Comparison of ENCODE assay signal across 20 cellular contexts in the genomic region with DNA sequence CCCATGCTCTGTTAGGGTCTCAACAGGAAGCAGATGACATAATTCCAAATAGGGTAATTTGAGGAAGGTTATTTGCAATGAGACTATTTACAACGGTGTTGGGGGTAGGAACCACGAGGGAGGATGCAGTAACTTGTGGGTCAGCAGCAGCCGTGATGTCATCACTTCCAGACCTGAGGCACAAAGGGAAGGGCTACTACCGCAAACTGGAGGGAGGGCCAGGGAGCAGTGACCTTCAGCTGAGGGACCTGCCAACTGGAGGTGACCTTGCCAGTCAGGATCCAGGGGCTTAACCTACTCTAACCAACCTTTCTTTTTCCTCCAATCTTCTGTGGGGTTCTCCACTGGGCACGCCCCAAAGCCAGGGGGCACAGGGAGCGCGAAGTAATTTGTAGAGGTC.
"Had no signal": no experiment of that assay in that cellular context is flagged by ENCODE, and none has a peak within 500 bp of the region (broad histone marks: within the 10 kb centered on the region; RNA-seq: fewer than 3 reads in every experiment).

No MANE protein-coding gene starts in this region.

- DNase-seq: activated CD4-positive, alpha-beta T cell treated with anti-CD3 and anti-CD28 coated beads, Interleukin-2, amount 10 ng/mL, durations not matched to agents 7 days and 5 days; activated CD4-positive, CD25-positive, alpha-beta regulatory T cell treated with anti-CD3 and anti-CD28 coated beads, Interleukin-2, amount 50 U/mL, for 72 hours; activated naive CD4-positive, alpha-beta T cell; activated naive CD8-positive, alpha-beta T cell treated with anti-CD3 and anti-CD28 coated beads, Interleukin-2, amount 10 ng/mL, durations not matched to agents 7 days and 5 days; activated T-cell treated with anti-CD3 and anti-CD28 coated beads, Interleukin-2, amount 50 U/mL, for 1 hour; amniotic stem cell; effector memory CD4-positive, alpha-beta T cell; gastrocnemius medialis; left ventricle myocardium inferior; naive thymus-derived CD4-positive, alpha-beta T cell; stimulated activated CD4-positive, alpha-beta T cell treated with anti-CD3 and anti-CD28 coated beads, Interleukin-4, amount 100 ng/mL, for 24 hours; stimulated activated naive CD8-positive, alpha-beta T cell treated with anti-CD3 and anti-CD28 coated beads, Interleukin-15, Interleukin-2, amounts not matched to agents 100 U/mL and 50 U/mL, for 24 hours; substantia nigra; thyroid gland; WERI-Rb-1 had no signal

- H3K9me3 ChIP-seq: breast epithelium, esophagus muscularis mucosa, gastrocnemius medialis, left ventricle myocardium inferior, thyroid gland had no signal

- H3K9me3 Mint-ChIP-seq: activated CD4-positive, alpha-beta T cell treated with anti-CD3 and anti-CD28 coated beads, Interleukin-2, amount 10 ng/mL, durations not matched to agents 7 days and 5 days; activated naive CD8-positive, alpha-beta T cell treated with anti-CD3 and anti-CD28 coated beads, Interleukin-2, amount 10 ng/mL, durations not matched to agents 7 days and 5 days; activated T-helper 17 cell treated with anti-CD3 and anti-CD28 coated beads, Interleukin-2, amount 50 U/mL, for 72 hours; central memory CD8-positive, alpha-beta T cell; naive thymus-derived CD4-positive, alpha-beta T cell had no signal

- H3K27me3 Mint-ChIP-seq: activated T-helper 17 cell treated with anti-CD3 and anti-CD28 coated beads, Interleukin-2, amount 50 U/mL, for 72 hours; progenitor cell of endocrine pancreas had no signal

- H3K27me3 ChIP-seq: breast epithelium, esophagus muscularis mucosa, gastrocnemius medialis, thyroid gland had no signal

- H3K36me3 ChIP-seq: breast epithelium, esophagus muscularis mucosa, gastrocnemius medialis, left ventricle myocardium inferior, thyroid gland, WERI-Rb-1 had no signal

- H3K4me3 ChIP-seq: breast epithelium, esophagus muscularis mucosa, gastrocnemius medialis, left ventricle myocardium inferior, thyroid gland had no signal

- H3K4me3 Mint-ChIP-seq: activated CD4-positive, alpha-beta T cell treated with anti-CD3 and anti-CD28 coated beads, Interleukin-2, amount 10 ng/mL, durations not matched to agents 7 days and 5 days; activated naive CD8-positive, alpha-beta T cell treated with anti-CD3 and anti-CD28 coated beads, Interleukin-2, amount 10 ng/mL, durations not matched to agents 7 days and 5 days; activated T-helper 17 cell treated with anti-CD3 and anti-CD28 coated beads, Interleukin-2, amount 50 U/mL, for 72 hours had no signal

- ATAC-seq: activated T-helper 17 cell treated with anti-CD3 and anti-CD28 coated beads, Interleukin-2, amount 50 U/mL, for 72 hours; gastrocnemius medialis; naive thymus-derived CD4-positive, alpha-beta T cell; stimulated activated naive CD8-positive, alpha-beta T cell treated with anti-CD3 and anti-CD28 coated beads, Interleukin-15, Interleukin-2, amounts not matched to agents 100 U/mL and 50 U/mL, for 24 hours had no signal

- H3K27ac Mint-ChIP-seq: activated CD4-positive, alpha-beta T cell treated with anti-CD3 and anti-CD28 coated beads, Interleukin-2, amount 10 ng/mL, durations not matched to agents 7 days and 5 days; activated naive CD8-positive, alpha-beta T cell treated with anti-CD3 and anti-CD28 coated beads, Interleukin-2, amount 10 ng/mL, durations not matched to agents 7 days and 5 days; activated T-helper 17 cell treated with anti-CD3 and anti-CD28 coated beads, Interleukin-2, amount 50 U/mL, for 72 hours; progenitor cell of endocrine pancreas had no signal

- H3K36me3 Mint-ChIP-seq: activated naive CD8-positive, alpha-beta T cell treated with anti-CD3 and anti-CD28 coated beads, Interleukin-2, amount 10 ng/mL, durations not matched to agents 7 days and 5 days had no signal

- H3K27ac ChIP-seq: breast epithelium, esophagus muscularis mucosa, gastrocnemius medialis, left ventricle myocardium inferior, thyroid gland, WERI-Rb-1 had no signal
